13 cellular contexts compared by ENCODE assay signal in the genomic region with DNA sequence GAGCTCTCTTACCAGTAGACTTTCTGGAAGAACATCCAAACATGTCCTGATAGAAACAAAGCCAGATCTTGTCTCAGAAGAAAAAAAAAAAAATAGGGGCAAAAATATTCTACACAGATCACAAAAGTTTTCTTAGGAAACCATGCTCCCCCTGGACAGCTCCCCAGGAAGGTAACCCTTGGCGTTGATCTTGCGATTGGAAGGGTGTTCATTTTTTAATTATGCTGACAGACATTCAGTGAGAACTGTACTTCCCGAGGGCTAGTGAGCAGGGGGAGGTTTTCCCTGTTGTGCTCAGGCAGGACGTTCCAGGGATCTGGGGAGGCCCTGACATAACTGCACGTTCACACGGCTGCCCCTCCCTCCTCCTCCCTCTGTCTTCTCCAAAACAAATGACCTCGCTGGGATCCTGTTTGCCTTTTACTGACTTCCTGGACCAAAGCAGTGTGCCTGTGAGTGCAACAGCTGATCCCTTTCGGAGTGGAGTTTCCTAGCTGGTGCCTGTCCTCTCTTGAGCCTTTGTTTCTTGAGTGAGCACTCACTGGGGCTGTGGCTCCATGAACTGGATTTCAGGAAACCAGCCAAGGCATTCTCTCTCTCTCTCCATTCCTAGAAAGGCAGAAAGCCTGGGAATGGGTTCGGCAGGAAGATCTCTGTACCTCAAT. TPM values are rescaled to one million over a fixed set of nuclear protein-coding genes. Genes with fewer than 3 reads are reported as not detected.
A peak's percentile ranks its signal among the peaks of the same experiment; 100 is the strongest.
DNase-seq lines count a peak whose midpoint lies in the region; FAIRE-seq and TF ChIP-seq lines count a peak whose summit lies in the region.
"Had no signal": no experiment of that assay in that cellular context is flagged by ENCODE, and none has a peak within 500 bp of the region (broad histone marks: within the 10 kb centered on the region; RNA-seq: fewer than 3 reads in every experiment).

No MANE protein-coding gene starts in this region.

- in situ Hi-C loops in GM23248 (cut with MboI): loop anchor here (25.0 kb wide), 1 partner anchor 1566 kb away; the partner anchor contains the start of gene RFPL4B

- H3K79me2 ChIP-seq in GM23248 (ENCODE audit: insufficient read depth): no peaks in the 10 kb centered on the region

- peak overlapping the region; percentile 89 for H3K27ac Mint-ChIP-seq in chondrocyte (ENCODE audit: unreplicated experiment)

- H3K9ac ChIP-seq in GM23248: no peak overlapping the region

- FAIRE-seq in RCC 7860 (lab: Jason Lieb, UNC): no peak
- FAIRE-seq: colon, D721Med had no signal

- no peaks in the 10 kb centered on the region for H3K27me3 ChIP-seq in GM23248 (replicated peaks; ENCODE audit: insufficient read depth)
- H3K27me3 ChIP-seq: vagina had no signal

- no peaks in the 10 kb centered on the region for H3K36me3 ChIP-seq in GM23248 (ENCODE audit: low read depth)
- H3K36me3 ChIP-seq: vagina had no signal

- no peaks in the 10 kb centered on the region for H3K9me2 ChIP-seq in GM23248 (ENCODE audit: insufficient read depth)

- H4K20me1 ChIP-seq in GM23248 (ENCODE audit: insufficient read depth): no peaks in the 10 kb centered on the region

- H3K4me3 ChIP-seq in GM23248: no peak overlapping the region
- H3K4me3 ChIP-seq: vagina had no signal

- no peak overlapping the region for H3K4me2 ChIP-seq in GM23248 (ENCODE audit: unreplicated experiment)

- H2AFZ ChIP-seq in GM23248: peak overlapping the region; percentile 27

- peaks cover 2% of the 10 kb centered on the region for H3K36me3 Mint-ChIP-seq in chondrocyte (ENCODE audit: low read depth)

- H3K4me1 ChIP-seq in GM23248 (ENCODE audit: insufficient read depth): peaks cover 10% of the 10 kb centered on the region

- TF ChIP-seq CTCF in chondrocyte (IDR thresholded peaks at IDR 0.05): no peak

- peak; percentile 12 for DNase-seq in GM23248
- DNase-seq in chondrocyte (ENCODE audit: low spot score): no peak
- peak; percentile 82 for DNase-seq in left kidney (ENCODE audit: low read depth, low spot score)
- DNase-seq in renal cortical epithelial cell (ENCODE audit: low read depth): peak; percentile 7
- DNase-seq in central memory CD4-positive, alpha-beta T cell: no peak
- no peak for DNase-seq in RPMI8226
- DNase-seq in RCC 7860 (ENCODE audit: low spot score): no peak
- no peak for DNase-seq in NCI-H526 (lab: John Stamatoyannopoulos, UW)
- DNase-seq: activated T-cell treated with anti-CD3 and anti-CD28 coated beads, Interleukin-2, amount 50 U/mL, for 48 hours; NCI-H2081 had no signal

- H3K27me3 Mint-ChIP-seq in chondrocyte (ENCODE audit: low read depth): no peaks in the 10 kb centered on the region

- 45% methylated on average over 9 of the region's 9 CpGs for WGBS in GM23248 (ENCODE audit: low coverage in 1 of 2, low lambda C conversion rate in 2 of 2, missing lambda C conversion rate in 2 of 2), 2 experiments

- peaks cover 4% of the 10 kb centered on the region for H3K9me3 Mint-ChIP-seq in chondrocyte (ENCODE audit: low read depth)

- H3F3A ChIP-seq in GM23248 (ENCODE audit: insufficient read depth): no peaks in the 10 kb centered on the region

- peak overlapping the region; percentile 44 for H3K4me3 Mint-ChIP-seq in chondrocyte (ENCODE audit: unreplicated experiment)

- no peak overlapping the region for H3K27ac ChIP-seq in GM23248
- H3K27ac ChIP-seq: vagina had no signal

- no peaks in the 10 kb centered on the region for H3K9me3 ChIP-seq in GM23248 (ENCODE audit: low read depth)
- H3K9me3 ChIP-seq: vagina had no signal

- H3K4me1 Mint-ChIP-seq in chondrocyte (ENCODE audit: low read depth): peaks cover 36% of the 10 kb centered on the region

RNA-seq across cellular contexts. Expression of gene MARCKS, which starts 46.7 kb away (rescaled TPM):
- total RNA-seq in GM23248 (2014; rRNA removed; shearing (Covaris generic)): 154 and 210 TPM in 2 replicates
- 105 and 109 TPM in 2 replicates for polyA plus RNA-seq in GM23248 (2016; fragmentation: Nextera tagmentation; extraction: Ambion mirVana)
- total RNA-seq in chondrocyte: 256 to 322 TPM (median 257 TPM) in 3 replicates
- 74.0 and 94.8 TPM in 2 replicates for total RNA-seq in renal cortical epithelial cell

Comparison
In these comparisons a context has a peak if more than half of its experiments do, and no peak if none do; other contexts are left out.
1. DNase-seq: peak in GM23248 (single experiment), left kidney (single experiment) and renal cortical epithelial cell (single experiment); none in chondrocyte (single experiment), central memory CD4-positive, alpha-beta T cell (single experiment), RPMI8226 (single experiment), RCC 7860 (single experiment) and NCI-H526 (0 of 2).